ENCODE assay signal across 26 cellular contexts in the genomic region with DNA sequence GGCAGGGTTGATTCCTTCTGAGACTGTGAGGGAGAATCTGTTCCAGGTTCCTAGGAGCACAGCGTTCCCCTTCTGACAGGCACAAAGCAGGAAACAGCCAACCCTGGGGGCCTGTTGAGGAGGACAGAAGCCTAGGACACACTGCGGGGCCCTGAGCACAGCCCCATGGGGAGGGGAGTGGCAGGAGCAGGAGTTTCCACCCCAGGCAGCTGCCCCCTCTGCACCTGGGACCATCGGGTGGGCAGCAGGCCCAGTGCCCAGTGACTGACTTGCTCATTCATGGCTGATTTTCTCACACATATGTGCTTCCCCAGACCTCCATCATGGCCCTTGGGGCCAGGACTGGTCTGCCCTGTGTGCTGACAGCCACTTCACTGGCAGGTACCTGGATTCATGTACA. TPM values are rescaled to one million over a fixed set of nuclear protein-coding genes. Genes with fewer than 3 reads are reported as not detected.
"Had no signal": no experiment of that assay in that cellular context is flagged by ENCODE, and none has a peak within 500 bp of the region (broad histone marks: within the 10 kb centered on the region; RNA-seq: fewer than 3 reads in every experiment).

No MANE protein-coding gene starts in this region.

- H3K27me3 Mint-ChIP-seq: activated CD8-positive, alpha-beta T cell treated with anti-CD3 and anti-CD28 coated beads for 36 hours; activated naive CD8-positive, alpha-beta T cell treated with anti-CD3 and anti-CD28 coated beads, Interleukin-2, amount 10 ng/mL, durations not matched to agents 7 days and 5 days; T-cell had no signal

- H3K27ac Mint-ChIP-seq: activated CD8-positive, alpha-beta T cell treated with anti-CD3 and anti-CD28 coated beads for 36 hours; activated naive CD8-positive, alpha-beta T cell treated with anti-CD3 and anti-CD28 coated beads, Interleukin-2, amount 10 ng/mL, durations not matched to agents 7 days and 5 days; T-cell had no signal

- H3K4me3 Mint-ChIP-seq: activated CD8-positive, alpha-beta T cell treated with anti-CD3 and anti-CD28 coated beads for 36 hours; activated naive CD8-positive, alpha-beta T cell treated with anti-CD3 and anti-CD28 coated beads, Interleukin-2, amount 10 ng/mL, durations not matched to agents 7 days and 5 days; T-cell had no signal

- H3K36me3 ChIP-seq: adrenal gland had no signal

- H3K27ac ChIP-seq: adrenal gland, SK-N-MC had no signal

- DNase-seq: activated CD4-positive, alpha-beta T cell treated with anti-CD3 and anti-CD28 coated beads for 4 hours; activated CD8-positive, alpha-beta memory T cell treated with anti-CD3 and anti-CD28 coated beads, Interleukin-2, amount 50 U/mL, for 4 hours; activated CD8-positive, alpha-beta T cell treated with anti-CD3 and anti-CD28 coated beads for 36 hours; activated naive CD4-positive, alpha-beta T cell treated with anti-CD3 and anti-CD28 coated beads, Interleukin-2, amount 50 U/mL, for 16 hours; activated naive CD8-positive, alpha-beta T cell treated with anti-CD3 and anti-CD28 coated beads, Interleukin-2, amount 10 ng/mL, durations not matched to agents 7 days and 5 days; adrenal gland; anterior cingulate cortex; IMR-90; KG1; NCI-H1048; NCI-H146; NCI-H1930; NCI-H2107; NCI-H345; NCI-H510A; NCI-H526 treated with DMSO at 0.1 percent for 48 hours; NCI-H82; NK-92 treated with Interleukin-12 subunit alpha and Interleukin-12 subunit beta, amount 100 ng/mL, for 24 hours; OCI-M1; RPMI8226; T-cell had no signal

- H3K9me3 Mint-ChIP-seq: activated CD8-positive, alpha-beta T cell treated with anti-CD3 and anti-CD28 coated beads for 36 hours; activated naive CD8-positive, alpha-beta T cell treated with anti-CD3 and anti-CD28 coated beads, Interleukin-2, amount 10 ng/mL, durations not matched to agents 7 days and 5 days; T-cell had no signal

- H3K4me1 ChIP-seq: adrenal gland had no signal

- H3K4me3 ChIP-seq: adrenal gland, SK-N-MC had no signal

- H3K9me3 ChIP-seq: adrenal gland had no signal

- H3K27me3 ChIP-seq: adrenal gland had no signal

- ATAC-seq: activated CD4-positive, CD25-positive, alpha-beta regulatory T cell treated with anti-CD3 and anti-CD28 coated beads, Interleukin-2, amount 50 U/mL, for 24 hours; activated CD8-positive, alpha-beta T cell treated with anti-CD3 and anti-CD28 coated beads for 36 hours; Panc1; Right ventricle myocardium inferior; T-cell had no signal

RNA-seq across cellular contexts. Expression of gene SLC22A1, which starts 6.2 kb away (rescaled TPM):
- total RNA-seq: IMR-90, M059J had no signal
